8 cellular contexts compared by ENCODE assay signal in the genomic region with DNA sequence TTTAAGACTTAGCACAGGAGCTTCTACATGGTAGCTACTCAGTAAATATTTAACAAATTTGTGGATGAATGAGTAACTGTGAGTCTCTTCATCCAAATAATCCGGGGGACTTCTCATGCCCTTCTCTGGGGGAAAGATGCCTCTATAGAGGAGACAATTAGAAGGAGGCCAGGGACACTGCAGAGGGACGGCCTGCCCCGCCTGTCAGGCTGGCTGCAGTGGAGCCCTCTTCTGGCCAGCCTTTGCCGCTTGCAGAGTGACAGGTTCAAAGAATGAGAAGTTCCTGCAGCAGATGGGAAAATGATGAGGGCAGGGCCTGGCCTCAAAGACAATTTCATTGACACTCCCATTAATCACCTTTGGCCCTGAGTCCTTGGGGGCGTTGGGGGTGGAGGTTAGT.
DNase-seq lines count a peak whose midpoint lies in the region; ATAC-seq and TF ChIP-seq lines count a peak whose summit lies in the region.

No MANE protein-coding gene starts in this region.

- H3K36me3 ChIP-seq in parathyroid adenoma (ENCODE audit: control insufficient read depth, insufficient read depth, low read length): no peaks in the 10 kb centered on the region

- DNase-seq in activated naive CD4-positive, alpha-beta T cell treated with Interleukin-2 at 50 U/mL for 16 hours: peak; percentile 59
- no peak for DNase-seq in activated naive CD4-positive, alpha-beta T cell (lab: John Stamatoyannopoulos, UW)
- peak; percentile 7 for DNase-seq in SHP77 treated with DMSO at 0.1 percent for 48 hours (lab: John Stamatoyannopoulos, UW)
- DNase-seq in effector memory CD8-positive, alpha-beta T cell: peak; percentile 38 to 42 (median 39)
- DNase-seq in middle frontal gyrus (ENCODE audit: extremely low spot score, low spot score): no peak

- H3K4me1 Mint-ChIP-seq in effector memory CD8-positive, alpha-beta T cell (ENCODE audit: low read depth in 2 of 2): peaks cover 5 to 10% of the 10 kb centered on the region in 2 donors

- ATAC-seq in effector memory CD8-positive, alpha-beta T cell (replicated peaks): peak; percentile 70
- no peak for ATAC-seq in GM21825 (IDR thresholded peaks at IDR 0.05; ENCODE audit: unreplicated experiment)
- no peak for ATAC-seq in HG03342 (IDR thresholded peaks at IDR 0.05; ENCODE audit: unreplicated experiment)

- peaks cover 2% of the 10 kb centered on the region for H3K4me1 ChIP-seq in parathyroid adenoma

- peaks cover 3% of the 10 kb centered on the region for H3K36me3 Mint-ChIP-seq in effector memory CD8-positive, alpha-beta T cell (ENCODE audit: insufficient read depth)

- H3K27ac Mint-ChIP-seq in effector memory CD8-positive, alpha-beta T cell: peak overlapping the region in 1 of 2 donors; percentile 17

- no peak overlapping the region for H2AFZ ChIP-seq in parathyroid adenoma

- no peak overlapping the region for H3K9ac ChIP-seq in parathyroid adenoma

- no peaks in the 10 kb centered on the region for H3K9me3 Mint-ChIP-seq in effector memory CD8-positive, alpha-beta T cell

- H3K27me3 ChIP-seq in parathyroid adenoma (ENCODE audit: control insufficient read depth, insufficient read depth, low read length): no peaks in the 10 kb centered on the region

- peak; percentile 72 for TF ChIP-seq CTCF in parathyroid adenoma (IDR thresholded peaks at IDR 0.05)

- H3K4me3 Mint-ChIP-seq in effector memory CD8-positive, alpha-beta T cell: no peak overlapping the region

- H3K27me3 Mint-ChIP-seq in effector memory CD8-positive, alpha-beta T cell: peaks cover 0 to 8% of the 10 kb centered on the region in 2 donors

- no peak overlapping the region for H3K4me2 ChIP-seq in parathyroid adenoma (ENCODE audit: low read length)

- no peaks in the 10 kb centered on the region for H3K9me3 ChIP-seq in parathyroid adenoma (ENCODE audit: control insufficient read depth, low read length)

- no peak overlapping the region for H3K27ac ChIP-seq in parathyroid adenoma

- no peaks in the 10 kb centered on the region for H3K79me2 ChIP-seq in parathyroid adenoma

- no peak overlapping the region for H3K4me3 ChIP-seq in parathyroid adenoma (ENCODE audit: low read depth, low read length)

Comparison
In these comparisons a context has a peak if more than half of its experiments do, and no peak if none do; other contexts are left out.
1. DNase-seq: peak in activated naive CD4-positive, alpha-beta T cell treated with Interleukin-2 at 50 U/mL for 16 hours (single experiment), SHP77 treated with DMSO at 0.1 percent for 48 hours (single experiment) and effector memory CD8-positive, alpha-beta T cell (3 of 3); none in activated naive CD4-positive, alpha-beta T cell (0 of 4) and middle frontal gyrus (single experiment).